1 cellular context compared by ENCODE assay signal in the genomic region with DNA sequence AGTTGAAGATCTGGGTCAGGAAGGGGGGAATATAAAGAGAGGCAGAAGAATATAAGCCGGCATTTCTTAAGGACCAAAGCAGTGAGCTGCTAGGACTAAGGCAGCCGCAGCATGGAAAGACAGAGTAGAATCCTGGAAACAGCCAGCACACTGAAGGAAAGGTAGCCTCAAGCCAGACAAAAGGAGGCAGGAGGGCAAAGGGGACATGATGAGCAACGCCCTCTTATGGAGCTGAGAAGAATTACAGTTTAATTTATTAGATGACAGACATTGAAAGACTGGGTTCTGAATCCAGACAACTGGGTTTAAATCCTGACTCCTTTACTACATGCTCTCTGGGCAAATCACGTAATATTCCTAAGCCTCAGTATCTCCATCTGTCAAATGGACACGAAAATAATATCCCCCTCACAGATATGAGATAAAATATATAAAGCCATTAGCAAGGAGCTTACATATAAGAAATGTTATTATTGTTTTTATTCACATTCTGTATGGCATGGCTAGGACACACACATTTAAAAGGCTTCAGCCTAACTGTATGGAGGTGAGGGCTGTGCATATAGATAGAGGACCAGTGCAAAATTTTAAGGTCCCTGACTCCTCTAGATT.
TF ChIP-seq lines count a peak whose summit lies in the region.

No MANE protein-coding gene starts in this region.

TF ChIP-seq in HCT116, 20 proteins besides CTCF, POLR2A, EP300 and RAD21 (continued from another document):
- TF ChIP-seq REST (IDR thresholded peaks at IDR 0.05; ENCODE audit: low read depth) (no peak), TCF7L2 (IDR thresholded peaks at IDR 0.05; ENCODE audit: borderline replicate concordance, extremely low read depth, insufficient read depth, insufficient read length) (no peak), EZH2phosphoT487 (IDR thresholded peaks at IDR 0.05; ENCODE audit: borderline replicate concordance) (no peak), ATF3 (IDR thresholded peaks at IDR 0.05) (no peak), ELF1 (IDR thresholded peaks at IDR 0.05; ENCODE audit: borderline replicate concordance, low read depth) (no peak), CEBPB (IDR thresholded peaks at IDR 0.05; ENCODE audit: low read depth) (no peak), ZFX (IDR thresholded peaks at IDR 0.05) (no peak), SP1 (IDR thresholded peaks at IDR 0.05; ENCODE audit: low read depth) (no peak), SRF (IDR thresholded peaks at IDR 0.05; ENCODE audit: low read depth) (no peak), EGR1 (IDR thresholded peaks at IDR 0.05; ENCODE audit: low read depth) (no peak)
- TF ChIP-seq, protein P1, sequence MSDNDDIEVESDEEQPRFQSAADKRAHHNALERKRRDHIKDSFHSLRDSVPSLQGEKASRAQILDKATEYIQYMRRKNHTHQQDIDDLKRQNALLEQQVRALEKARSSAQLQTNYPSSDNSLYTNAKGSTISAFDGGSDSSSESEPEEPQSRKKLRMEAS (IDR thresholded peaks at IDR 0.05), result no peak
